In the genomic region with DNA sequence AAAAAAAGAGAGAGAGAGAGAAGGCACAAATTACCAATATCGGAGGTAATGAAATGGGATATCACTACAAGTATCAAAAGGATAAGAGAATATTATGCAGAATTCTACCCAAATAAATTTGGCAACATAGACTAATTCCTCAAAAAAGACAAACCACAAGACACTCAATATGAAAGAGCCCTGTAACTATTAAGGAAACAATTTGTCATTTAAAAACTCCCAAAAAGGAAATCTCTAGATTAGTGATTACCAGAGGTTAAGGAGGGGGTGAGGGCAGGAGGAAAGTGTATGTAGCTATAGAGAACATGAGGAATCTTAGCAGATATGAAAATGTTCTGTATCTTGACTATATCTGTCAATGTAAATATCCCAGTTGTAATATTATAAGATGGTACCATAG, we compare ENCODE assay signal across 10 cellular contexts.
DNase-seq lines count a peak whose midpoint lies in the region; ATAC-seq, FAIRE-seq and TF ChIP-seq lines count a peak whose summit lies in the region.
"Had no signal": no experiment of that assay in that cellular context is flagged by ENCODE, and none has a peak within 500 bp of the region (broad histone marks: within the 10 kb centered on the region; RNA-seq: fewer than 3 reads in every experiment).

No MANE protein-coding gene starts in this region.

- TF ChIP-seq CTCF in RWPE2 (IDR thresholded peaks at IDR 0.05; ENCODE audit: poor library complexity, severe bottlenecking) = no peak

- peak overlapping the region; percentile 96 for H3K27ac ChIP-seq in RWPE2 (ENCODE audit: poor library complexity, severe bottlenecking)

- FAIRE-seq in urothelium cell line (lab: Jason Lieb, UNC) = no peak

- peaks cover 34% of the 10 kb centered on the region for H3K36me3 ChIP-seq in RWPE2 (ENCODE audit: low read depth)

- no peak overlapping the region for H3K4me3 ChIP-seq in RWPE2 (ENCODE audit: severe bottlenecking)

- peaks cover 63% of the 10 kb centered on the region for H3K4me1 ChIP-seq in RWPE2 (ENCODE audit: insufficient read depth, poor library complexity, severe bottlenecking)

- peak; percentile 61 for ATAC-seq in GM18907 (IDR thresholded peaks at IDR 0.05; ENCODE audit: unreplicated experiment)
- peak; percentile 58 for ATAC-seq in HG02870 (IDR thresholded peaks at IDR 0.05; ENCODE audit: unreplicated experiment)
- no peak for ATAC-seq in RWPE2 (ENCODE audit: low read depth)

- H3K9me3 ChIP-seq in RWPE2 (ENCODE audit: severe bottlenecking) = no peaks in the 10 kb centered on the region

- H3K27me3 ChIP-seq in RWPE2 (ENCODE audit: insufficient read depth, poor library complexity, severe bottlenecking) = no peaks in the 10 kb centered on the region

- DNase-seq in CD1c-positive myeloid dendritic cell (ENCODE audit: extremely low spot score) (peak; percentile 84), RWPE2 (ENCODE audit: low spot score) (no peak), superior temporal gyrus (ENCODE audit: extremely low spot score) (no peak), retina (no peak), urothelium cell line (ENCODE audit: low spot score) (no peak)
- DNase-seq in stimulated activated CD4-positive, alpha-beta T cell treated with anti-CD3 and anti-CD28 coated beads, Interleukin-2, amount 100 ng/mL, for 48 hours = no peak
- DNase-seq: anterior cingulate cortex, NCI-H2081 treated with DMSO at 0.1 percent for 48 hours had no signal
